Comparison of ENCODE assay signal across 1 cellular context in the genomic region with DNA sequence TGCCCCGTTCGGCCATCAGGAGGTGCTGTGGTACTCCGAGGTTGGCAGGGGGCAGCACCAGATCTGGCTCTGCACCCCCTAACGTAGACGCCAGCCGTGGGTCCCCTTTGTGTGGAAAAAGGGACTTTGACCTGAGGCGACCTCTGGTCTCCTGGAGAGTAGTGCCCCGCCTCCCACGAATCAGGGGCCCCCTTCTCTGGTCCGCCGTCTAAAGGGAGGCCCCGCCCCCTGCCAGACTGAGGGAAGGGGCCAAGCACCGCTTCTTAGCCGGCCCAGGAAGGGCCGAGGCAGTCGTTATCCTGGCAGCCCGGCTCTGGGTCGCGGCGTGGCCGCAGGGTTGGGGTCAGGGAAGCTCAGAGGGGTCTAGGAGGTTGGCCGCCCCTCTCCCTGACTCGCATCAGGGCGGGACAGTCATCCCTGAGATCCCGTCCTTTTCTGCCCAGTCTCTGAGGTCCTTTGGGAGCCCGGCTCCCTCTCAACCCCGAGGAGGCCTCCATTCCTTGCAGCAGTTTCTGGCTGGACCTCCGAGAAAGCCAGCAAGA.
A peak's percentile ranks its signal among the peaks of the same experiment; 100 is the strongest.
TF ChIP-seq lines count a peak whose summit lies in the region.

No MANE protein-coding gene starts in this region.

TF ChIP-seq in HepG2, 621 proteins besides CTCF, POLR2A, EP300 and RAD21 (continued from another document and continues in another):
- TF ChIP-seq MAF1 (CRISPR knock-in tag; IDR thresholded peaks at IDR 0.05; ENCODE audit: borderline replicate concordance) (no peak; the same call in 1 of the 2 replicates), ZNF737 (CRISPR knock-in tag; IDR thresholded peaks at IDR 0.05; ENCODE audit: borderline replicate concordance) (no peak), FOXM1 (CRISPR knock-in tag; IDR thresholded peaks at IDR 0.05) (no peak), SOX6 (IDR thresholded peaks at IDR 0.05) (no peak), SOX6 (CRISPR knock-in tag; IDR thresholded peaks at IDR 0.05) (peak; percentile 74), SALL2 (CRISPR knock-in tag; IDR thresholded peaks at IDR 0.05) (peak; percentile 7; the same call in 1 of the 2 replicates), MIXL1 (CRISPR knock-in tag; IDR thresholded peaks at IDR 0.05) (no peak), ZNF225 (CRISPR knock-in tag; IDR thresholded peaks at IDR 0.05) (no peak), TBP (CRISPR knock-in tag; IDR thresholded peaks at IDR 0.05) (no peak), ARID3A (IDR thresholded peaks at IDR 0.05; ENCODE audit: low read depth, low read length) (no peak), MAZ (IDR thresholded peaks at IDR 0.05; ENCODE audit: borderline replicate concordance, low read depth, low read length) (no peak; the same call in 1 of the 2 replicates), MAZ (CRISPR knock-in tag; IDR thresholded peaks at IDR 0.05; ENCODE audit: low read depth) (peak; percentile 48), ZBTB1 (CRISPR knock-in tag; IDR thresholded peaks at IDR 0.05; ENCODE audit: borderline replicate concordance) (no peak), ARNTL (CRISPR knock-in tag; IDR thresholded peaks at IDR 0.05) (no peak; the same call in 1 of the 2 replicates), BCL3 (CRISPR knock-in tag; IDR thresholded peaks at IDR 0.05) (no peak), PITX1 (CRISPR knock-in tag; IDR thresholded peaks at IDR 0.05) (peak; percentile 58; the same call in 1 of the 2 replicates), FOXC1 (CRISPR knock-in tag; IDR thresholded peaks at IDR 0.05; ENCODE audit: borderline replicate concordance) (no peak), ZBTB37 (CRISPR knock-in tag; IDR thresholded peaks at IDR 0.05) (no peak), ZFY (CRISPR knock-in tag; IDR thresholded peaks at IDR 0.05) (no peak; the same call in 1 of the 2 replicates), AGO1 (IDR thresholded peaks at IDR 0.05; ENCODE audit: low read depth, low read length, poor library complexity, severe bottlenecking) (no peak), TCF7L2 (IDR thresholded peaks at IDR 0.05; ENCODE audit: low read depth, low read length) (no peak), ZNF552 (CRISPR knock-in tag; IDR thresholded peaks at IDR 0.05; ENCODE audit: borderline replicate concordance) (no peak; the same call in 1 of the 2 replicates), POLR2G (IDR thresholded peaks at IDR 0.05; ENCODE audit: low read depth, low read length) (peak; percentile 79), PLRG1 (conservative IDR thresholded peaks at IDR 0.05) (no peak), SNAI1 (CRISPR knock-in tag; IDR thresholded peaks at IDR 0.05; ENCODE audit: borderline replicate concordance) (no peak)
- TF ChIP-seq, protein P1, sequence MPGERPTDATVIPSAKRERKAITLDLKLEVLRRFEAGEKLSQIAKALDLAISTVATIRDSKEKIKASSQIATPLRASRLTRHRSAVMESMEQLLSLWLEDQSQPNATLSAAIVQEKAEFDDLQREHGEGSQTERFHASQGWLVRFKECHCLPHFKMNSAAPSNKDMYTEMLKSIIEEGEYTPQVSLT (CRISPR knock-in tag; IDR thresholded peaks at IDR 0.05; ENCODE audit: borderline replicate concordance, low read depth), result no peak
- TF ChIP-seq, protein P2, sequence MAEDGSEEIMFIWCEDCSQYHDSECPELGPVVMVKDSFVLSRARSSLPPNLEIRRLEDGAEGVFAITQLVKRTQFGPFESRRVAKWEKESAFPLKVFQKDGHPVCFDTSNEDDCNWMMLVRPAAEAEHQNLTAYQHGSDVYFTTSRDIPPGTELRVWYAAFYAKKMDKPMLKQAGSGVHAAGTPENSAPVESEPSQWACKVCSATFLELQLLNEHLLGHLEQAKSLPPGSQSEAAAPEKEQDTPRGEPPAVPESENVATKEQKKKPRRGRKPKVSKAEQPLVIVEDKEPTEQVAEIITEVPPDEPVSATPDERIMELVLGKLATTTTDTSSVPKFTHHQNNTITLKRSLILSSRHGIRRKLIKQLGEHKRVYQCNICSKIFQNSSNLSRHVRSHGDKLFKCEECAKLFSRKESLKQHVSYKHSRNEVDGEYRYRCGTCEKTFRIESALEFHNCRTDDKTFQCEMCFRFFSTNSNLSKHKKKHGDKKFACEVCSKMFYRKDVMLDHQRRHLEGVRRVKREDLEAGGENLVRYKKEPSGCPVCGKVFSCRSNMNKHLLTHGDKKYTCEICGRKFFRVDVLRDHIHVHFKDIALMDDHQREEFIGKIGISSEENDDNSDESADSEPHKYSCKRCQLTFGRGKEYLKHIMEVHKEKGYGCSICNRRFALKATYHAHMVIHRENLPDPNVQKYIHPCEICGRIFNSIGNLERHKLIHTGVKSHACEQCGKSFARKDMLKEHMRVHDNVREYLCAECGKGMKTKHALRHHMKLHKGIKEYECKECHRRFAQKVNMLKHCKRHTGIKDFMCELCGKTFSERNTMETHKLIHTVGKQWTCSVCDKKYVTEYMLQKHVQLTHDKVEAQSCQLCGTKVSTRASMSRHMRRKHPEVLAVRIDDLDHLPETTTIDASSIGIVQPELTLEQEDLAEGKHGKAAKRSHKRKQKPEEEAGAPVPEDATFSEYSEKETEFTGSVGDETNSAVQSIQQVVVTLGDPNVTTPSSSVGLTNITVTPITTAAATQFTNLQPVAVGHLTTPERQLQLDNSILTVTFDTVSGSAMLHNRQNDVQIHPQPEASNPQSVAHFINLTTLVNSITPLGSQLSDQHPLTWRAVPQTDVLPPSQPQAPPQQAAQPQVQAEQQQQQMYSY (CRISPR knock-in tag; IDR thresholded peaks at IDR 0.05), result no peak; the same call in 1 of the 2 replicates
- TF ChIP-seq, protein P3, sequence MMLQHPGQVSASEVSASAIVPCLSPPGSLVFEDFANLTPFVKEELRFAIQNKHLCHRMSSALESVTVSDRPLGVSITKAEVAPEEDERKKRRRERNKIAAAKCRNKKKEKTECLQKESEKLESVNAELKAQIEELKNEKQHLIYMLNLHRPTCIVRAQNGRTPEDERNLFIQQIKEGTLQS (CRISPR knock-in tag; IDR thresholded peaks at IDR 0.05), result no peak
- TF ChIP-seq, protein P4, sequence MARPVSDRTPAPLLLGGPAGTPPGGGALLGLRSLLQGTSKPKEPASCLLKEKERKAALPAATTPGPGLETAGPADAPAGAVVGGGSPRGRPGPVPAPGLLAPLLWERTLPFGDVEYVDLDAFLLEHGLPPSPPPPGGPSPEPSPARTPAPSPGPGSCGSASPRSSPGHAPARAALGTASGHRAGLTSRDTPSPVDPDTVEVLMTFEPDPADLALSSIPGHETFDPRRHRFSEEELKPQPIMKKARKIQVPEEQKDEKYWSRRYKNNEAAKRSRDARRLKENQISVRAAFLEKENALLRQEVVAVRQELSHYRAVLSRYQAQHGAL (CRISPR knock-in tag; IDR thresholded peaks at IDR 0.05; ENCODE audit: not compliant biosample characterization), result no peak
- TF ChIP-seq, protein P5, sequence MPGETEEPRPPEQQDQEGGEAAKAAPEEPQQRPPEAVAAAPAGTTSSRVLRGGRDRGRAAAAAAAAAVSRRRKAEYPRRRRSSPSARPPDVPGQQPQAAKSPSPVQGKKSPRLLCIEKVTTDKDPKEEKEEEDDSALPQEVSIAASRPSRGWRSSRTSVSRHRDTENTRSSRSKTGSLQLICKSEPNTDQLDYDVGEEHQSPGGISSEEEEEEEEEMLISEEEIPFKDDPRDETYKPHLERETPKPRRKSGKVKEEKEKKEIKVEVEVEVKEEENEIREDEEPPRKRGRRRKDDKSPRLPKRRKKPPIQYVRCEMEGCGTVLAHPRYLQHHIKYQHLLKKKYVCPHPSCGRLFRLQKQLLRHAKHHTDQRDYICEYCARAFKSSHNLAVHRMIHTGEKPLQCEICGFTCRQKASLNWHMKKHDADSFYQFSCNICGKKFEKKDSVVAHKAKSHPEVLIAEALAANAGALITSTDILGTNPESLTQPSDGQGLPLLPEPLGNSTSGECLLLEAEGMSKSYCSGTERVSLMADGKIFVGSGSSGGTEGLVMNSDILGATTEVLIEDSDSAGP (CRISPR knock-in tag; IDR thresholded peaks at IDR 0.05; ENCODE audit: borderline replicate concordance), result peak; percentile 91; the same call in 1 of the 2 replicates
- TF ChIP-seq, protein P6, sequence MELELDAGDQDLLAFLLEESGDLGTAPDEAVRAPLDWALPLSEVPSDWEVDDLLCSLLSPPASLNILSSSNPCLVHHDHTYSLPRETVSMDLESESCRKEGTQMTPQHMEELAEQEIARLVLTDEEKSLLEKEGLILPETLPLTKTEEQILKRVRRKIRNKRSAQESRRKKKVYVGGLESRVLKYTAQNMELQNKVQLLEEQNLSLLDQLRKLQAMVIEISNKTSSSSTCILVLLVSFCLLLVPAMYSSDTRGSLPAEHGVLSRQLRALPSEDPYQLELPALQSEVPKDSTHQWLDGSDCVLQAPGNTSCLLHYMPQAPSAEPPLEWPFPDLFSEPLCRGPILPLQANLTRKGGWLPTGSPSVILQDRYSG (CRISPR knock-in tag; IDR thresholded peaks at IDR 0.05), result no peak
- TF ChIP-seq, protein P7, sequence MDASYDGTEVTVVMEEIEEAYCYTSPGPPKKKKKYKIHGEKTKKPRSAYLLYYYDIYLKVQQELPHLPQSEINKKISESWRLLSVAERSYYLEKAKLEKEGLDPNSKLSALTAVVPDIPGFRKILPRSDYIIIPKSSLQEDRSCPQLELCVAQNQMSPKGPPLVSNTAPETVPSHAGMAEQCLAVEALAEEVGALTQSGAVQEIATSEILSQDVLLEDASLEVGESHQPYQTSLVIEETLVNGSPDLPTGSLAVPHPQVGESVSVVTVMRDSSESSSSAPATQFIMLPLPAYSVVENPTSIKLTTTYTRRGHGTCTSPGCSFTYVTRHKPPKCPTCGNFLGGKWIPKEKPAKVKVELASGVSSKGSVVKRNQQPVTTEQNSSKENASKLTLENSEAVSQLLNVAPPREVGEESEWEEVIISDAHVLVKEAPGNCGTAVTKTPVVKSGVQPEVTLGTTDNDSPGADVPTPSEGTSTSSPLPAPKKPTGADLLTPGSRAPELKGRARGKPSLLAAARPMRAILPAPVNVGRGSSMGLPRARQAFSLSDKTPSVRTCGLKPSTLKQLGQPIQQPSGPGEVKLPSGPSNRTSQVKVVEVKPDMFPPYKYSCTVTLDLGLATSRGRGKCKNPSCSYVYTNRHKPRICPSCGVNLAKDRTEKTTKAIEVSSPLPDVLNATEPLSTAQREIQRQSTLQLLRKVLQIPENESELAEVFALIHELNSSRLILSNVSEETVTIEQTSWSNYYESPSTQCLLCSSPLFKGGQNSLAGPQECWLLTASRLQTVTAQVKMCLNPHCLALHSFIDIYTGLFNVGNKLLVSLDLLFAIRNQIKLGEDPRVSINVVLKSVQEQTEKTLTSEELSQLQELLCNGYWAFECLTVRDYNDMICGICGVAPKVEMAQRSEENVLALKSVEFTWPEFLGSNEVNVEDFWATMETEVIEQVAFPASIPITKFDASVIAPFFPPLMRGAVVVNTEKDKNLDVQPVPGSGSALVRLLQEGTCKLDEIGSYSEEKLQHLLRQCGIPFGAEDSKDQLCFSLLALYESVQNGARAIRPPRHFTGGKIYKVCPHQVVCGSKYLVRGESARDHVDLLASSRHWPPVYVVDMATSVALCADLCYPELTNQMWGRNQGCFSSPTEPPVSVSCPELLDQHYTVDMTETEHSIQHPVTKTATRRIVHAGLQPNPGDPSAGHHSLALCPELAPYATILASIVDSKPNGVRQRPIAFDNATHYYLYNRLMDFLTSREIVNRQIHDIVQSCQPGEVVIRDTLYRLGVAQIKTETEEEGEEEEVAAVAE (CRISPR knock-in tag; IDR thresholded peaks at IDR 0.05; ENCODE audit: borderline replicate concordance), result no peak
